Comparison of ENCODE assay signal across 1 cellular context in the genomic region with DNA sequence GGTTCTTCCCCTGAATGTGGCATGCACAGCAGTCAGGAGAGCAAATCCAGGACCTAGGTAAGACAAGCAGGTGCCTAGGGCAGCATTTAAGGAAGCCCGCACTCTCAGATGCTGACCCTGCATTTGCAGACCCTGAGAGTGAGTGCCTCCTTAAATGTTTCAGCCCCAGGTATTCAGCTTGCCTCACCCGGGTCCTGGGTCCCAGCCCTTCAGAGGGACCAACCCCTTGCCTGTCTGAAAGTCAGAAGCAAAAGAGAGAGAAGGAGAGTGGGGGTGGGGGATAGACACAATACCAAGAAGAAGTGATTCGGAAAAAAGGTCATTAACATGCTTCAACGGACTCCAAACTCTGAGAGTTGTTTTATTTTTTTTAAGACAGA.
TF ChIP-seq lines count a peak whose summit lies in the region.

No MANE protein-coding gene starts in this region.

TF ChIP-seq in WTC11, 78 proteins besides CTCF, POLR2A, EP300 and RAD21 (continued from another document):
- TF ChIP-seq, protein P1, sequence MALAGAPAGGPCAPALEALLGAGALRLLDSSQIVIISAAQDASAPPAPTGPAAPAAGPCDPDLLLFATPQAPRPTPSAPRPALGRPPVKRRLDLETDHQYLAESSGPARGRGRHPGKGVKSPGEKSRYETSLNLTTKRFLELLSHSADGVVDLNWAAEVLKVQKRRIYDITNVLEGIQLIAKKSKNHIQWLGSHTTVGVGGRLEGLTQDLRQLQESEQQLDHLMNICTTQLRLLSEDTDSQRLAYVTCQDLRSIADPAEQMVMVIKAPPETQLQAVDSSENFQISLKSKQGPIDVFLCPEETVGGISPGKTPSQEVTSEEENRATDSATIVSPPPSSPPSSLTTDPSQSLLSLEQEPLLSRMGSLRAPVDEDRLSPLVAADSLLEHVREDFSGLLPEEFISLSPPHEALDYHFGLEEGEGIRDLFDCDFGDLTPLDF (CRISPR knock-in tag; IDR thresholded peaks at IDR 0.05) = no peak
- no peak for TF ChIP-seq RELA (CRISPR knock-in tag; IDR thresholded peaks at IDR 0.05; ENCODE audit: borderline replicate concordance)
- TF ChIP-seq ZBTB21 (CRISPR knock-in tag; IDR thresholded peaks at IDR 0.05; ENCODE audit: borderline replicate concordance) = no peak
- TF ChIP-seq, protein P2, sequence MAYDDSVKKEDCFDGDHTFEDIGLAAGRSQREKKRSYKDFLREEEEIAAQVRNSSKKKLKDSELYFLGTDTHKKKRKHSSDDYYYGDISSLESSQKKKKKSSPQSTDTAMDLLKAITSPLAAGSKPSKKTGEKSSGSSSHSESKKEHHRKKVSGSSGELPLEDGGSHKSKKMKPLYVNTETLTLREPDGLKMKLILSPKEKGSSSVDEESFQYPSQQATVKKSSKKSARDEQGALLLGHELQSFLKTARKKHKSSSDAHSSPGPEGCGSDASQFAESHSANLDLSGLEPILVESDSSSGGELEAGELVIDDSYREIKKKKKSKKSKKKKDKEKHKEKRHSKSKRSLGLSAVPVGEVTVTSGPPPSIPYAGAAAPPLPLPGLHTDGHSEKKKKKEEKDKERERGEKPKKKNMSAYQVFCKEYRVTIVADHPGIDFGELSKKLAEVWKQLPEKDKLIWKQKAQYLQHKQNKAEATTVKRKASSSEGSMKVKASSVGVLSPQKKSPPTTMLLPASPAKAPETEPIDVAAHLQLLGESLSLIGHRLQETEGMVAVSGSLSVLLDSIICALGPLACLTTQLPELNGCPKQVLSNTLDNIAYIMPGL (CRISPR knock-in tag; IDR thresholded peaks at IDR 0.05) = no peak
- TF ChIP-seq HMGA2 (CRISPR knock-in tag; IDR thresholded peaks at IDR 0.05) = no peak
- no peak for TF ChIP-seq SMAD4 (CRISPR knock-in tag; IDR thresholded peaks at IDR 0.05)
- no peak for TF ChIP-seq GTF2I (CRISPR knock-in tag; conservative IDR thresholded peaks at IDR 0.05)
